Comparison of ENCODE assay signal across 4 cellular contexts in genomic region chr12:115478505-115478904, GRCh38.
"Had no signal": no experiment of that assay in that cellular context is flagged by ENCODE, and none has a peak within 500 bp of the region (broad histone marks: within the 10 kb centered on the region; RNA-seq: fewer than 3 reads in every experiment).

No MANE protein-coding gene starts in this region.

- H3K9me3 Mint-ChIP-seq: H9 had no signal

- H3K4me1 Mint-ChIP-seq: GM23338, H9, IgD-negative memory B cell had no signal

- DNase-seq: H9, HCEC 1CT had no signal

- H3K4me3 Mint-ChIP-seq: GM23338, H9, IgD-negative memory B cell had no signal

- H3K36me3 Mint-ChIP-seq: IgD-negative memory B cell had no signal

- H3K27ac Mint-ChIP-seq: GM23338, H9, IgD-negative memory B cell had no signal
